8 cellular contexts compared by ENCODE assay signal in the genomic region with DNA sequence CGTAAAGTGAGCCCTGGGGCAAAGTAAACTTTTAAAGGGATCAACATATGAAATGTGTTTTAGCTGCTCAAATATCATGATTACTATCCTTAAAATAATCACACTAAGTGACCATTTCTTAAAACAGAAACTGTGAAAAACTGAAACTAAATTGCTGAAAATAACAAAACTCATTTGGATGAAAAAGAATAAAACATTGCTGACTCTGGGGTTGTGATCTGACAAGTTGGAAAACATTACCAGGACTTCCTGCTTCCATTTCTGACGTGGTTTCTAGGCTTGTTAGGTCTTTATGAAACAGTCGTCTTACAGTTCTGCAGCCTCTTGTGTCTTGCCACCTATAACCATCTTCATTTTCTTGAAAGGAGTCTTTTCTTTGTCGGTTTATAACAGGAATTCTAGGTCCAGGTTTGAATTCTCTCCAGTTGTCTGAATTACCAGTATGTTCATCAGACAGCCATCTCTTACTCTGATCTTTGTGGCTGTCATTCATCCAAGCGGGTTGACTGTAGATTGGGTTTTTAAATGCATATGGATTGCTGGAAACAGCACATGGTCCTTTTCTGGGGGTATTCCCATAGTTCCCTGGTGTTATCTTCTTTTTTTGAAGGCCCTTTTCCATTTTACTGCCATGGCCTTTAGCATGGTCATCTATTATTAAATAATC. TPM values are rescaled to one million over a fixed set of nuclear protein-coding genes. Genes with fewer than 3 reads are reported as not detected.
DNase-seq lines count a peak whose midpoint lies in the region; ATAC-seq and TF ChIP-seq lines count a peak whose summit lies in the region.

No MANE protein-coding gene starts in this region.

- H2BK15ac ChIP-seq in mesenchymal stem cell (ENCODE audit: low read depth, poor library complexity, severe bottlenecking), result no peak overlapping the region

- peak overlapping the region; percentile 66 for H3K4me2 ChIP-seq in mesenchymal stem cell (ENCODE audit: low read length, poor library complexity, severe bottlenecking)

- 66% methylated on average over 3 of the region's 5 CpGs for WGBS in mesenchymal stem cell

- no peak overlapping the region for H3K14ac ChIP-seq in mesenchymal stem cell (ENCODE audit: low read length in 2 of 2)

- TF ChIP-seq CTCF in AG10803 (conservative IDR thresholded peaks at IDR 0.05; ENCODE audit: low read length) (no peak), HFFc6 (IDR thresholded peaks at IDR 0.05) (no peak), ascending aorta (IDR thresholded peaks at IDR 0.05) (no peak)

- H3K27ac ChIP-seq in ascending aorta, result peak overlapping the region in 1 of 2 donors; percentile 7
- H3K27ac ChIP-seq in mesenchymal stem cell (ENCODE audit: low read length, poor library complexity, severe bottlenecking), result no peak overlapping the region

- H3K4me3 ChIP-seq in AG10803 (ENCODE audit: low read length) (peak overlapping the region; percentile 78), ascending aorta (peak overlapping the region; percentile 24 to 99), mesenchymal stem cell (ENCODE audit: insufficient read depth in 1 of 2, low read depth in 1 of 2, low read length in 2 of 2) (peak overlapping the region in 1 of 2 experiments; percentile 98)

- no peak overlapping the region for H4K91ac ChIP-seq in mesenchymal stem cell (ENCODE audit: low read length)

- peak overlapping the region; percentile 98 for H3K4me3 Mint-ChIP-seq in HFFc6

- H3K18ac ChIP-seq in mesenchymal stem cell (ENCODE audit: low read depth in 1 of 2, low read length in 2 of 2), result no peak overlapping the region

- no peak overlapping the region for H3K23ac ChIP-seq in mesenchymal stem cell (ENCODE audit: low read length in 2 of 2)

- H3K27me3 ChIP-seq in ascending aorta (no peaks in the 10 kb centered on the region), mesenchymal stem cell (ENCODE audit: control insufficient read depth in 1 of 2, insufficient read depth in 1 of 2, low read length in 2 of 2) (no peaks in the 10 kb centered on the region)

- no peak overlapping the region for H2BK5ac ChIP-seq in mesenchymal stem cell (ENCODE audit: low read depth, low read length, poor library complexity, severe bottlenecking)

- no peaks in the 10 kb centered on the region; the same call in 1 of the 2 replicates for H3K9me3 Mint-ChIP-seq in HFFc6

- no peaks in the 10 kb centered on the region; the same call in 1 of the 2 replicates for H3K27me3 Mint-ChIP-seq in HFFc6 (ENCODE audit: insufficient read depth)

- H4K8ac ChIP-seq in mesenchymal stem cell (ENCODE audit: low read length), result no peak overlapping the region

- H3K4me1 ChIP-seq in ascending aorta (peaks cover 3 to 16% of the 10 kb centered on the region in 2 donors), mesenchymal stem cell (ENCODE audit: control insufficient read depth, insufficient read depth, low read depth, low read length) (peaks cover 3% of the 10 kb centered on the region)

- no peak overlapping the region for H2BK12ac ChIP-seq in mesenchymal stem cell (ENCODE audit: low read length in 2 of 2)

- no peaks in the 10 kb centered on the region for H3K9me3 ChIP-seq in ascending aorta
- no peaks in the 10 kb centered on the region for H3K9me3 ChIP-seq in mesenchymal stem cell (ENCODE audit: control insufficient read depth, low read length)

- peaks cover 31% of the 10 kb centered on the region for H3K36me3 Mint-ChIP-seq in HFFc6 (ENCODE audit: low read depth)

- no peak overlapping the region for H2BK120ac ChIP-seq in mesenchymal stem cell (ENCODE audit: low read depth, low read length)

- H3K4ac ChIP-seq in mesenchymal stem cell (ENCODE audit: low read depth in 1 of 2, low read length in 2 of 2), result no peak overlapping the region

- H3K4me1 Mint-ChIP-seq in HFFc6 (ENCODE audit: low read depth), result peaks cover 60% of the 10 kb centered on the region

- no peak overlapping the region for H2AFZ ChIP-seq in mesenchymal stem cell (ENCODE audit: low read depth, low read length)

- peaks cover 0 to 10% of the 10 kb centered on the region in 2 donors for H3K36me3 ChIP-seq in ascending aorta
- H3K36me3 ChIP-seq in mesenchymal stem cell (ENCODE audit: control insufficient read depth in 1 of 2, insufficient read depth in 2 of 2, low read depth in 1 of 2, low read length in 2 of 2), result peaks cover 5 to 29% of the 10 kb centered on the region in 2 experiments

- H3K27ac Mint-ChIP-seq in HFFc6, result peak overlapping the region; percentile 93

- no peak for ATAC-seq in GM18520 (IDR thresholded peaks at IDR 0.05; ENCODE audit: unreplicated experiment)

- DNase-seq in AG10803 (ENCODE audit: low read depth), result peak; percentile 16
- DNase-seq in HFFc6, result no peak
- no peak for DNase-seq in ascending aorta (ENCODE audit: low spot score in 2 of 2)
- DNase-seq in mesenchymal stem cell, result peak; percentile 30
- DNase-seq in cerebellar cortex (ENCODE audit: low spot score), result no peak
- no peak for DNase-seq in NCI-H345 treated with DMSO at 0.1 percent for 48 hours (lab: John Stamatoyannopoulos, UW; ENCODE audit: unreplicated experiment)
- DNase-seq in HK-2 (ENCODE audit: unreplicated experiment), result no peak

- H3K79me1 ChIP-seq in mesenchymal stem cell (replicated peaks; ENCODE audit: low read length, poor library complexity, severe bottlenecking), result peaks cover 2% of the 10 kb centered on the region

- intact Hi-C loops in ascending aorta (cut with DNase I), result loop anchor here (5.0 to 10.0 kb wide), 4 partner anchors 410 to 1372 kb away; a partner anchor contains a TSS

- peak overlapping the region; percentile 97 for H3K9ac ChIP-seq in mesenchymal stem cell (ENCODE audit: low read length)

- no peak overlapping the region for H2AK5ac ChIP-seq in mesenchymal stem cell (ENCODE audit: low read length, severe bottlenecking)

RNA-seq across cellular contexts. Expression of a gene that starts 1.6 kb away (rescaled TPM):
- total RNA-seq in HFFc6 (2021; fragmentation: NEBNext Ultra II Directional; extraction: Animal tissue kit (Norgen Biotek cat#: 25700)), result 10 to 100 TPM; 17.8 to 23.9 (median 19.2) TPM
- 12.9 TPM for total RNA-seq in ascending aorta
- 17.0 TPM for polyA plus RNA-seq in mesenchymal stem cell (2013, experiment 1 of 2)
- 15.7 TPM for polyA plus RNA-seq in mesenchymal stem cell (2013, experiment 2 of 2)

Comparison
In these comparisons a context has a peak if more than half of its experiments do, and no peak if none do; other contexts are left out.
1. DNase-seq: peak in AG10803 (single experiment) and mesenchymal stem cell (single experiment); none in HFFc6 (single experiment), ascending aorta (0 of 2), cerebellar cortex (single experiment), NCI-H345 treated with DMSO at 0.1 percent for 48 hours (single experiment) and HK-2 (single experiment).